21 cellular contexts compared by ENCODE assay signal in the genomic region with DNA sequence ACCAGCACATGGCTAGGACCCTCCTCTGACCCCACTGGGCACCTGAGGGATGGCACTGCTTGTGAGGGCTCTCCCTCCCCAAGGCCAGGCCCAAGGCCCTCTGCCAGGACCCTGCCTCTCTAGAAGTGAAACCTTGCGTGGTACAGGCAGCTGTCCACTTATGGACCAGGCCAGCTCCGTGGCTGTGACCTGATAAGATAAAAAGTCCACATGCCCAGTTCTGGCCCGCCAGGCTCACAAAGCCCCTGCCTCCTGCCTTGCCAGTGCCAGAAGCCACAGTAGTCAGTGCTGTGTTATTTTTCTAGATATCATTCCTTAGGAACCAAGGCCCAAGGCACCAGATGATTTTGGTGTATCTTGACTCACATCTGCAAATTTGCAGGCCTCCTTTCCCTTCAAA. TPM values are rescaled to one million over a fixed set of nuclear protein-coding genes. Genes with fewer than 3 reads are reported as not detected.
DNase-seq lines count a peak whose midpoint lies in the region; ATAC-seq, FAIRE-seq and TF ChIP-seq lines count a peak whose summit lies in the region.
"Had no signal": no experiment of that assay in that cellular context is flagged by ENCODE, and none has a peak within 500 bp of the region (broad histone marks: within the 10 kb centered on the region; RNA-seq: fewer than 3 reads in every experiment).

No MANE protein-coding gene starts in this region.

- peak overlapping the region; percentile 18 for H3K27ac Mint-ChIP-seq in astrocyte (ENCODE audit: unreplicated experiment)

- TF ChIP-seq CTCF in IMR-90 (conservative IDR thresholded peaks at IDR 0.05; ENCODE audit: low read depth, low read length) = no peak
- no peak for TF ChIP-seq CTCF in astrocyte (IDR thresholded peaks at IDR 0.05; ENCODE audit: insufficient read depth, low read depth, low read length)
- TF ChIP-seq CTCF in upper lobe of right lung (IDR thresholded peaks at IDR 0.05) = no peak

- no peak overlapping the region for H2BK120ac ChIP-seq in IMR-90 (ENCODE audit: low read depth, low read length)
- no peak overlapping the region for H2BK120ac ChIP-seq in mesenchymal stem cell (ENCODE audit: low read depth, low read length)

- H3K4me1 ChIP-seq in IMR-90 (ENCODE audit: control insufficient read depth, insufficient read depth, low read length) (peaks cover 24% of the 10 kb centered on the region), astrocyte (ENCODE audit: insufficient read depth, low read length) (peaks cover 8% of the 10 kb centered on the region), mesenchymal stem cell (ENCODE audit: control insufficient read depth, insufficient read depth, low read depth, low read length) (peaks cover 21% of the 10 kb centered on the region), upper lobe of right lung (no peaks in the 10 kb centered on the region)

- H2AK9ac ChIP-seq in IMR-90 (replicated peaks; ENCODE audit: low read depth, low read length, poor library complexity) = no peak overlapping the region

- peaks cover 8% of the 10 kb centered on the region for H3K4me1 Mint-ChIP-seq in astrocyte (ENCODE audit: low read depth, unreplicated experiment)
- H3K4me1 Mint-ChIP-seq: CD14-positive monocyte had no signal

- H3K9me3 ChIP-seq in IMR-90 (ENCODE audit: control insufficient read depth, insufficient read depth, low read length) (no peaks in the 10 kb centered on the region), astrocyte (ENCODE audit: insufficient read depth, low read depth, low read length) (no peaks in the 10 kb centered on the region), mesenchymal stem cell (ENCODE audit: control insufficient read depth, low read length) (no peaks in the 10 kb centered on the region), upper lobe of right lung (no peaks in the 10 kb centered on the region)
- H3K9me3 ChIP-seq: BLaER1 had no signal

- DNase-seq in IMR-90 (no peak), astrocyte (ENCODE audit: low read depth) (no peak), mesenchymal stem cell (no peak), upper lobe of right lung (peak; percentile 47), NCI-H2171 treated with DMSO at 0.1 percent for 48 hours (lab: John Stamatoyannopoulos, UW) (no peak), SK-N-DZ (ENCODE audit: low spot score) (no peak), cardiac septum (ENCODE audit: low spot score) (no peak)
- DNase-seq: 8988T; CD4-positive, alpha-beta memory T cell; DMS153; DMS79; GDM1; GOT3 had no signal

- H2BK5ac ChIP-seq in IMR-90 (ENCODE audit: low read depth, low read length, poor library complexity, severe bottlenecking) = no peak overlapping the region
- no peak overlapping the region for H2BK5ac ChIP-seq in mesenchymal stem cell (ENCODE audit: low read depth, low read length, poor library complexity, severe bottlenecking)

- in situ Hi-C loops in IMR-90 (cut with MboI; ENCODE audit: low sequenced_read_pairs) = no loop called here

- no peak overlapping the region for H3K14ac ChIP-seq in IMR-90 (replicated peaks; ENCODE audit: low read depth, low read length)
- H3K14ac ChIP-seq in mesenchymal stem cell (ENCODE audit: low read length in 2 of 2) = peak overlapping the region in 1 of 2 experiments; percentile 19

- dilution Hi-C loops in IMR-90 (cut with HindIII; ENCODE audit: low sequenced_read_pairs, unreplicated experiment) = no loop called here

- no TSS peak for BruUV-seq in IMR-90 (replicated peaks; lab: Mats Ljungman, UMichigan)

- WGBS in IMR-90 (ENCODE audit: extremely low coverage in 2 of 2, insufficient read length in 1 of 2), 2 experiments = 94% methylated on average over 3 of the region's 3 CpGs; no CpG with 5 or more reads in 1 of the 2 experiments
- 82% methylated on average over 3 of the region's 3 CpGs for WGBS in mesenchymal stem cell

- H3K27me3 Mint-ChIP-seq in astrocyte (ENCODE audit: low read depth, unreplicated experiment) = peaks cover 12% of the 10 kb centered on the region

- no peaks in the 10 kb centered on the region for H3K36me3 ChIP-seq in IMR-90 (ENCODE audit: control insufficient read depth, insufficient read depth, low read length)
- no peaks in the 10 kb centered on the region for H3K36me3 ChIP-seq in astrocyte (ENCODE audit: insufficient read depth, low read length)
- no peaks in the 10 kb centered on the region for H3K36me3 ChIP-seq in mesenchymal stem cell (ENCODE audit: control insufficient read depth in 1 of 2, insufficient read depth in 2 of 2, low read depth in 1 of 2, low read length in 2 of 2)
- H3K36me3 ChIP-seq in upper lobe of right lung = no peaks in the 10 kb centered on the region
- H3K36me3 ChIP-seq: BLaER1 had no signal

- 0 out of 3 replicates have a peak overlapping the region, but pooled peaks have one; percentile 22 for H2BK15ac ChIP-seq in IMR-90 (ENCODE audit: low read depth, low read length)
- peak overlapping the region; percentile 49 for H2BK15ac ChIP-seq in mesenchymal stem cell (ENCODE audit: low read depth, poor library complexity, severe bottlenecking)

- TF ChIP-seq RAD21 in IMR-90 (IDR thresholded peaks at IDR 0.05; ENCODE audit: low read length) = no peak

- H3K79me2 ChIP-seq in astrocyte (ENCODE audit: insufficient read depth, low read length) = no peaks in the 10 kb centered on the region

- no peak overlapping the region for H4K5ac ChIP-seq in IMR-90 (ENCODE audit: low read depth, low read length)

- no peak overlapping the region for H2BK20ac ChIP-seq in IMR-90 (ENCODE audit: low read depth, low read length)

- no peak overlapping the region for H3K4me3 ChIP-seq in IMR-90 (ENCODE audit: insufficient read depth, low read depth, low read length)
- H3K4me3 ChIP-seq in astrocyte (ENCODE audit: insufficient read depth, low read depth, low read length) = no peak overlapping the region
- no peak overlapping the region for H3K4me3 ChIP-seq in mesenchymal stem cell (ENCODE audit: insufficient read depth in 1 of 2, low read depth in 1 of 2, low read length in 2 of 2)
- H3K4me3 ChIP-seq in upper lobe of right lung = no peak overlapping the region
- H3K4me3 ChIP-seq: BLaER1 had no signal

- no peaks in the 10 kb centered on the region for H3K79me1 ChIP-seq in IMR-90 (ENCODE audit: low read depth in 1 of 2, low read length in 2 of 2)
- no peaks in the 10 kb centered on the region for H3K79me1 ChIP-seq in mesenchymal stem cell (replicated peaks; ENCODE audit: low read length, poor library complexity, severe bottlenecking)

- CTCF ChIA-PET in IMR-90 (lab: Yijun Ruan, JAX) = no interaction called here

- no peaks in the 10 kb centered on the region for H3K27me3 ChIP-seq in IMR-90 (ENCODE audit: control insufficient read depth, insufficient read depth, low read length)
- no peaks in the 10 kb centered on the region for H3K27me3 ChIP-seq in astrocyte (ENCODE audit: insufficient read depth, low read length)
- no peaks in the 10 kb centered on the region for H3K27me3 ChIP-seq in mesenchymal stem cell (ENCODE audit: control insufficient read depth in 1 of 2, insufficient read depth in 1 of 2, low read length in 2 of 2)
- H3K27me3 ChIP-seq in upper lobe of right lung = no peaks in the 10 kb centered on the region
- H3K27me3 ChIP-seq: BLaER1 had no signal

- H2AFZ ChIP-seq in IMR-90 (replicated peaks; ENCODE audit: low read length, poor library complexity) = peak overlapping the region; percentile 55
- no peak overlapping the region for H2AFZ ChIP-seq in astrocyte (ENCODE audit: low read depth, low read length)
- H2AFZ ChIP-seq in mesenchymal stem cell (ENCODE audit: low read depth, low read length) = no peak overlapping the region

- H4K20me1 ChIP-seq in IMR-90 (ENCODE audit: insufficient read depth, low read length) (no peaks in the 10 kb centered on the region), astrocyte (ENCODE audit: insufficient read depth, low read length) (no peaks in the 10 kb centered on the region)
- H4K20me1 ChIP-seq: BLaER1 had no signal

- POLR2A ChIA-PET in IMR-90 (lab: Charles Lee; ENCODE audit: unreplicated experiment) = no interaction called here

- H4K91ac ChIP-seq in IMR-90 (ENCODE audit: insufficient read depth, low read depth, low read length) (no peak overlapping the region), mesenchymal stem cell (ENCODE audit: low read length) (no peak overlapping the region)

- no peak overlapping the region for H3K9ac ChIP-seq in IMR-90 (ENCODE audit: low read depth, low read length)
- no peak overlapping the region for H3K9ac ChIP-seq in astrocyte (ENCODE audit: low read length)
- H3K9ac ChIP-seq in mesenchymal stem cell (ENCODE audit: low read length) = no peak overlapping the region
- H3K9ac ChIP-seq: BLaER1 had no signal

- H3K36me3 Mint-ChIP-seq in astrocyte (ENCODE audit: low read depth, unreplicated experiment) = peaks cover 2% of the 10 kb centered on the region
- H3K36me3 Mint-ChIP-seq: CD14-positive monocyte had no signal

- TF ChIP-seq POLR2A in IMR-90 (IDR thresholded peaks at IDR 0.05; ENCODE audit: low read depth, low read length) = no peak

- ATAC-seq in IMR-90 (ENCODE audit: low read depth) (no peak), upper lobe of right lung (no peak)

- no peak overlapping the region for H2BK12ac ChIP-seq in mesenchymal stem cell (ENCODE audit: low read length in 2 of 2)

- FAIRE-seq in astrocyte (lab: Jason Lieb, UNC) = no peak
- FAIRE-seq: GM12892 had no signal

- H3K23ac ChIP-seq in IMR-90 (ENCODE audit: low read depth, low read length) (no peak overlapping the region), mesenchymal stem cell (ENCODE audit: low read length in 2 of 2) (no peak overlapping the region)

- intact Hi-C loops in IMR-90 (cut with micrococcal nuclease) (no loop called here), upper lobe of right lung (cut with DNase I) (no loop called here), cardiac septum (cut with DNase I) (no loop called here)

- no peaks in the 10 kb centered on the region for H3K9me3 Mint-ChIP-seq in astrocyte (ENCODE audit: unreplicated experiment)

- no peak overlapping the region for H3K27ac ChIP-seq in IMR-90 (ENCODE audit: insufficient read depth, low read length)
- H3K27ac ChIP-seq in astrocyte (ENCODE audit: low read depth, low read length) = no peak overlapping the region
- no peak overlapping the region for H3K27ac ChIP-seq in mesenchymal stem cell (ENCODE audit: low read length, poor library complexity, severe bottlenecking)
- no peak overlapping the region for H3K27ac ChIP-seq in upper lobe of right lung
- H3K27ac ChIP-seq: BLaER1 had no signal

- H3K4ac ChIP-seq in IMR-90 (ENCODE audit: low read depth, low read length) (no peak overlapping the region), mesenchymal stem cell (ENCODE audit: low read depth in 1 of 2, low read length in 2 of 2) (no peak overlapping the region)

- H3K18ac ChIP-seq in IMR-90 (ENCODE audit: low read depth, low read length) (no peak overlapping the region), mesenchymal stem cell (ENCODE audit: low read depth in 1 of 2, low read length in 2 of 2) (no peak overlapping the region)

- H3K56ac ChIP-seq in IMR-90 (ENCODE audit: extremely low read depth, insufficient read depth, low read length) = no peak overlapping the region

- no peak overlapping the region for H3K4me2 ChIP-seq in IMR-90 (ENCODE audit: low read depth, low read length)
- H3K4me2 ChIP-seq in astrocyte (ENCODE audit: low read length) = no peak overlapping the region
- no peak overlapping the region for H3K4me2 ChIP-seq in mesenchymal stem cell (ENCODE audit: low read length, poor library complexity, severe bottlenecking)

- no peak overlapping the region for H3K4me3 Mint-ChIP-seq in astrocyte (ENCODE audit: unreplicated experiment)
- H3K4me3 Mint-ChIP-seq: CD14-positive monocyte; CD4-positive, alpha-beta memory T cell had no signal

- no peak overlapping the region for H4K8ac ChIP-seq in IMR-90 (ENCODE audit: low read depth in 2 of 2, low read length in 2 of 2)
- H4K8ac ChIP-seq in mesenchymal stem cell (ENCODE audit: low read length) = no peak overlapping the region

- H3K9me1 ChIP-seq in IMR-90 (ENCODE audit: insufficient read depth, low read length) = peaks cover 22% of the 10 kb centered on the region

- H2AK5ac ChIP-seq in IMR-90 (ENCODE audit: low read depth, low read length) (0 out of 2 replicates have a peak overlapping the region, but pooled peaks have one; percentile 10), mesenchymal stem cell (ENCODE audit: low read length, severe bottlenecking) (no peak overlapping the region)

RNA-seq across cellular contexts. Expression of a gene that starts 14.0 kb away (rescaled TPM):
- not detected in 2 replicates for total RNA-seq in IMR-90 (2012; rRNA removed)
- 0.03 and 0.04 TPM in 2 replicates for polyA plus RNA-seq in IMR-90 (2012; rRNA removed)
- 0.02 TPM in 1 of 2 replicates, not detected in the other for polyA plus RNA-seq in IMR-90 (2012; cell fraction: cytosol; rRNA removed)
- polyA plus RNA-seq in IMR-90 (2012; cell fraction: nucleus; rRNA removed; ENCODE audit: low replicate concordance) = 0.19 and 0.20 TPM in 2 replicates
- total RNA-seq in astrocyte = not detected in 2 replicates
- polyA plus RNA-seq in mesenchymal stem cell (2013, experiment 1 of 2) = not detected
- not detected for polyA plus RNA-seq in mesenchymal stem cell (2013, experiment 2 of 2)
- not detected for total RNA-seq in upper lobe of right lung
- not detected in 2 replicates for polyA plus RNA-seq in SK-N-DZ (2014; cell fraction: cytosol; rRNA removed)
- polyA plus RNA-seq in SK-N-DZ (2014; cell fraction: nucleus; rRNA removed) = not detected in 2 replicates
- not detected for total RNA-seq in cardiac septum
- total RNA-seq: A673; CD4-positive, alpha-beta memory T cell; Daoy; H7; HT-29 had no signal
- polyA plus RNA-seq: CD14-positive monocyte; CD4-positive, alpha-beta memory T cell had no signal

RNA-seq across cellular contexts. Expression of a gene that starts 49.1 kb away (rescaled TPM):
- not detected in 2 replicates for total RNA-seq in IMR-90 (2012; rRNA removed)
- polyA plus RNA-seq in IMR-90 (2012; rRNA removed) = not detected in 2 replicates
- polyA plus RNA-seq in IMR-90 (2012; cell fraction: cytosol; rRNA removed) = not detected in 2 replicates
- not detected in 2 replicates for polyA plus RNA-seq in IMR-90 (2012; cell fraction: nucleus; rRNA removed; ENCODE audit: low replicate concordance)
- not detected in 2 replicates for total RNA-seq in astrocyte
- polyA plus RNA-seq in mesenchymal stem cell (2013, experiment 1 of 2) = not detected
- not detected for polyA plus RNA-seq in mesenchymal stem cell (2013, experiment 2 of 2)
- total RNA-seq in upper lobe of right lung = not detected
- polyA plus RNA-seq in SK-N-DZ (2014; cell fraction: cytosol; rRNA removed) = not detected in 2 replicates
- 0.05 TPM in 1 of 2 replicates, not detected in the other for polyA plus RNA-seq in SK-N-DZ (2014; cell fraction: nucleus; rRNA removed)
- total RNA-seq in cardiac septum = not detected
- total RNA-seq: A673; CD4-positive, alpha-beta memory T cell; Daoy; HT-29 had no signal
- polyA plus RNA-seq: AG04450; CD14-positive monocyte; CD4-positive, alpha-beta memory T cell had no signal
